In the genomic region with DNA sequence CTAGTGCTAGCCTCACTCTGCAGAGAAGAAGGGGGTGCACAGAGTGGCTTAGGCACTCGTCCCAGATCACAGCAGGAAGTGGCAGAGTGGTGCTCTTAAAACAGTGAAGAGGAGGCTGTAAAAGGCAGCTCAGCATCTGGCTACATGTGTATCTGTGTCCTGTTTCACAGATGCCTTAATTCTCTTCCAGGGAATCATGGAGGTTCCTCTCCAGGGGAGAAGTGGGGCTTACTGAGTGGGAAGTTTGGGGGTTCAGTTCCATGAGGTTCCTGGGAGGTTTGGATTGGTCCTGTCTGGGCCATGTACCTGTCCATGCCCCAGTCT, we compare ENCODE assay signal across 20 cellular contexts.
DNase-seq lines count a peak whose midpoint lies in the region; ATAC-seq and TF ChIP-seq lines count a peak whose summit lies in the region.
"Had no signal": no experiment of that assay in that cellular context is flagged by ENCODE, and none has a peak within 500 bp of the region (broad histone marks: within the 10 kb centered on the region; RNA-seq: fewer than 3 reads in every experiment).

No MANE protein-coding gene starts in this region.

- peaks cover 0 to 14% of the 10 kb centered on the region in 2 donors for H3K4me1 ChIP-seq in right atrium auricular region
- H3K4me1 ChIP-seq: left lung, SJSA1 had no signal

- H3K4me3 ChIP-seq in right atrium auricular region (no peak overlapping the region), choroid plexus epithelial cell (ENCODE audit: low read depth, low read length) (no peak overlapping the region)
- H3K4me3 ChIP-seq: left lung, SJSA1 had no signal

- TF ChIP-seq CTCF in right atrium auricular region (IDR thresholded peaks at IDR 0.05) = no peak
- no peak for TF ChIP-seq CTCF in choroid plexus epithelial cell (conservative IDR thresholded peaks at IDR 0.05; ENCODE audit: low read depth, low read length)

- no peak for ATAC-seq in GM21367 (IDR thresholded peaks at IDR 0.05; ENCODE audit: unreplicated experiment)
- no peak for ATAC-seq in GM18858 (IDR thresholded peaks at IDR 0.05; ENCODE audit: unreplicated experiment)
- ATAC-seq: PC-3 had no signal

- H3K27ac ChIP-seq in right atrium auricular region = no peak overlapping the region
- H3K27ac ChIP-seq: left lung, SJSA1, thoracic aorta had no signal

- no peaks in the 10 kb centered on the region for H3K36me3 ChIP-seq in right atrium auricular region
- H3K36me3 ChIP-seq: esophagus squamous epithelium, left lung, SJSA1, thoracic aorta had no signal

- DNase-seq in right atrium auricular region (ENCODE audit: low spot score) (peak; percentile 13), cardiac septum (ENCODE audit: low spot score) (no peak), NCI-H1092 treated with DMSO at 0.1 percent for 48 hours (lab: John Stamatoyannopoulos, UW) (peak; percentile 61), choroid plexus epithelial cell (ENCODE audit: low read depth) (peak; percentile 36), NK-92 (lab: John Stamatoyannopoulos, UW; ENCODE audit: unreplicated experiment) (no peak), NCI-H526 treated with DMSO at 0.1 percent for 48 hours (lab: John Stamatoyannopoulos, UW) (no peak)
- DNase-seq: activated CD4-positive, alpha-beta T cell treated with anti-CD3 and anti-CD28 coated beads, Interleukin-2, amount 50 U/mL, for 48 hours; activated gamma-delta T cell treated with Interleukin-2 at 50 U/mL for 16 hours; amygdala; effector memory CD4-positive, alpha-beta T cell; esophagus squamous epithelium; H7; left lung; NCI-H1417 treated with DMSO at 0.1 percent for 48 hours; NCI-H526; PC-3 had no signal

- H3K27me3 ChIP-seq in right atrium auricular region = no peaks in the 10 kb centered on the region

- intact Hi-C loops in cardiac septum (cut with DNase I) = no loop called here

- H3K9me3 ChIP-seq in right atrium auricular region = no peaks in the 10 kb centered on the region
- H3K9me3 ChIP-seq: esophagus squamous epithelium, left lung, SJSA1, thoracic aorta had no signal

Comparison
In these comparisons a context has a peak if more than half of its experiments do, and no peak if none do; other contexts are left out.
1. DNase-seq: peak in right atrium auricular region (single experiment), NCI-H1092 treated with DMSO at 0.1 percent for 48 hours (single experiment) and choroid plexus epithelial cell (single experiment); none in cardiac septum (single experiment), NK-92 (single experiment) and NCI-H526 treated with DMSO at 0.1 percent for 48 hours (single experiment).